ENCODE assay signal across 17 cellular contexts in the genomic region with DNA sequence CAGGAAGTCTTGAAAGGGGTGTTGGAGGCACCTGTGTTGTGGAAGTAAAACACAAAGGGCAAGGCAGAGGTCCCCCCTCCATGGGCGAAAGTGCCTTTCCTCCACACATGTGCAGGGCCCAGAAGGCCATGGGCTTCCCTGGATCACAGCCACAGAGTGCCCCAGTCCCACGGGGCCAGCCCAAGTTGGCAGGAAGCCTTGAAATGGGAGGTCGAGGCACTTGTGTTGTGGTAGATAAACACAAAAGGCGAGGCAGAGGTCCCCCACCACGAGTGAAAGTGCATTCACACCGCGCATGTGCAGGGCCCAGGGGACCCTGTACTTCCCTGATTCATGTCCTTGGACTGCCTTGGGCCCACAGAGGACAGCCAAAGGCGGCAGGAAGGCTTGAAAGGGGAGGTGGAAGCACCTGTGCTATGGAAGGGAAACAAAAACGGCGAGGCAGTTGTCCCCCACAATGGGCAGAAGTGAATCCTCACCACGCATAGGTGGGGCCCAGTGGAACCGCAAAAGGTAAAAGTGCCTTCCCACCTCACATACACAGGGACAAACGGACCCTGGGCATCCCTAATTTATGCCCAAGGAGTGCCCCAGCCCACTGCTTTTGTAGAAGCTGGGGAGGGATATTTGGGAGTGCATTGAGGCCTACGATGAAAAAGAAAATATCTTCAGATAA.
"Had no signal": no experiment of that assay in that cellular context is flagged by ENCODE, and none has a peak within 500 bp of the region (broad histone marks: within the 10 kb centered on the region; RNA-seq: fewer than 3 reads in every experiment).

No MANE protein-coding gene starts in this region.

- H3K4me3 ChIP-seq: body of pancreas, mucosa of descending colon, pancreas, SJCRH30, skin epidermis had no signal

- H3K27ac ChIP-seq: body of pancreas, pancreas, SJCRH30, skin epidermis had no signal

- H3K36me3 ChIP-seq: pancreas, SJCRH30 had no signal

- DNase-seq: activated CD4-positive, alpha-beta T cell treated with anti-CD3 and anti-CD28 coated beads, Interleukin-2, amount 50 U/mL, for 1 hour; activated gamma-delta T cell; activated naive CD8-positive, alpha-beta T cell treated with anti-CD3 and anti-CD28 coated beads for 36 hours; body of pancreas; central memory CD4-positive, alpha-beta T cell; cortex of kidney; effector memory CD4-positive, alpha-beta T cell; foreskin fibroblast; hypothalamus; naive thymus-derived CD4-positive, alpha-beta T cell; SJCRH30; stimulated activated CD4-positive, alpha-beta T cell treated with anti-CD3 and anti-CD28 coated beads, Interleukin-4, amount 100 ng/mL, for 4 hours; stimulated activated CD8-positive, alpha-beta memory T cell treated with anti-CD3 and anti-CD28 coated beads, Interleukin-4, amount 100 ng/mL, for 48 hours; stimulated activated naive CD4-positive, alpha-beta T cell treated with Interleukin-2 at 50 U/mL for 16 hours had no signal

- H3K4me1 ChIP-seq: body of pancreas, pancreas, SJCRH30 had no signal

- H3K27me3 ChIP-seq: body of pancreas, pancreas, SJCRH30 had no signal

- H3K9me3 ChIP-seq: pancreas, SJCRH30 had no signal
